ENCODE assay signal across 1 cellular context in the genomic region with DNA sequence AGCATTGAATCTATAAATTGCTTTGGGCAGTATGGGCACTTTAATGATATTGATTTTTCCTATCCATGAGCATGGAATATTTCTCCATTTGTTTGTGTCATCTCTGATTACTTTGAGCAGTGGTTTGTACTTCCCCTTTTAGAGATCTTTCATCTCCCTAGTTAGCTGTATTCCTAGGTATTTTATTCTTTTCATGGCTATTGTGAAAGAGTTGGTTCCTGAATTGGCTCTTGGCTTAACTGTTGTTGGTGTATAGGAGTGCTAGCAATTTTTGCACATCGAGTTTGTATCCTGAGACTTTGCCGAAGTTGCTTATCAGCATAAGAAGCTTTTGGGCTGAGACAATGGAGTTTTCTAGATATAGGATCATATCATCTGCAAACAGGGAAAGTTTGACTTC. TPM values are rescaled to one million over a fixed set of nuclear protein-coding genes. Genes with fewer than 3 reads are reported as not detected.
"Had no signal": no experiment of that assay in that cellular context is flagged by ENCODE, and none has a peak within 500 bp of the region (broad histone marks: within the 10 kb centered on the region; RNA-seq: fewer than 3 reads in every experiment).

No MANE protein-coding gene starts in this region.

RNA-seq across cellular contexts. Expression of a gene that starts 50.2 kb away (rescaled TPM):
- total RNA-seq: ascending aorta had no signal
